34 cellular contexts compared by ENCODE assay signal in genomic region chr6:23969344-23969743, GRCh38.
DNase-seq lines count a peak whose midpoint lies in the region; ATAC-seq, FAIRE-seq and TF ChIP-seq lines count a peak whose summit lies in the region.
"Had no signal": no experiment of that assay in that cellular context is flagged by ENCODE, and none has a peak within 500 bp of the region (broad histone marks: within the 10 kb centered on the region; RNA-seq: fewer than 3 reads in every experiment).

No MANE protein-coding gene starts in this region.

- H3K4ac ChIP-seq in IMR-90 (ENCODE audit: low read depth, low read length) = no peak overlapping the region

- TF ChIP-seq CTCF in HepG2 (CRISPR knock-in tag; IDR thresholded peaks at IDR 0.05) (no peak), right lobe of liver (IDR thresholded peaks at IDR 0.05) (no peak), A549 (IDR thresholded peaks at IDR 0.05) (no peak), IMR-90 (conservative IDR thresholded peaks at IDR 0.05; ENCODE audit: low read depth, low read length) (no peak), K562 (IDR thresholded peaks at IDR 0.05 in 2 of 3, conservative IDR thresholded peaks at IDR 0.05 in 1 of 3; ENCODE audit: insufficient read depth in 2 of 3, low read depth in 1 of 3, low read length in 3 of 3) (no peak), adrenal gland (IDR thresholded peaks at IDR 0.05) (no peak)

- TF ChIP-seq POLR2A in HepG2 (IDR thresholded peaks at IDR 0.05; ENCODE audit: insufficient read depth in 1 of 2, low read depth in 2 of 2, low read length in 2 of 2) (no peak), right lobe of liver (IDR thresholded peaks at IDR 0.05) (no peak), A549 (IDR thresholded peaks at IDR 0.05; ENCODE audit: low read length) (no peak), IMR-90 (IDR thresholded peaks at IDR 0.05; ENCODE audit: low read depth, low read length) (no peak), K562 (conservative IDR thresholded peaks at IDR 0.05) (no peak), adrenal gland (IDR thresholded peaks at IDR 0.05) (no peak)

- H3K79me2 ChIP-seq in HepG2 (ENCODE audit: insufficient read depth, low read length) (no peaks in the 10 kb centered on the region), K562 (ENCODE audit: control insufficient read depth, insufficient read depth, low read length) (no peaks in the 10 kb centered on the region)

- no peaks in the 10 kb centered on the region for H3K4me1 ChIP-seq in HepG2 (ENCODE audit: insufficient read depth, low read length)
- no peaks in the 10 kb centered on the region for H3K4me1 ChIP-seq in right lobe of liver
- H3K4me1 ChIP-seq in A549 = no peaks in the 10 kb centered on the region
- no peaks in the 10 kb centered on the region for H3K4me1 ChIP-seq in IMR-90 (ENCODE audit: control insufficient read depth, insufficient read depth, low read length)
- no peaks in the 10 kb centered on the region for H3K4me1 ChIP-seq in K562 (replicated peaks in 1 of 2; ENCODE audit: control insufficient read depth in 2 of 2, insufficient read depth in 2 of 2, low read length in 2 of 2)
- no peaks in the 10 kb centered on the region for H3K4me1 ChIP-seq in adrenal gland (replicated peaks in 1 of 2)
- H3K4me1 ChIP-seq: BE2C; BLaER1; BLaER1 treated with 17β-estradiol and CSF1 and Interleukin-3, amounts not matched to agents 10 nM and 100 nM; Caco-2 had no signal

- TF ChIP-seq EP300 in HepG2 (IDR thresholded peaks at IDR 0.05; ENCODE audit: low read depth in 2 of 2, low read length in 2 of 2) (no peak), HepG2 (CRISPR knock-in tag; IDR thresholded peaks at IDR 0.05; ENCODE audit: borderline replicate concordance) (no peak), A549 (IDR thresholded peaks at IDR 0.05) (no peak), K562 (IDR thresholded peaks at IDR 0.05; ENCODE audit: low read length) (no peak)

- no peak overlapping the region for H2BK20ac ChIP-seq in IMR-90 (ENCODE audit: low read depth, low read length)

- no peak for DNase-seq in HepG2 (ENCODE audit: low spot score)
- DNase-seq in right lobe of liver = no peak
- DNase-seq in A549 (ENCODE audit: low read depth in 1 of 2, low spot score in 1 of 2) = no peak
- no peak for DNase-seq in IMR-90
- DNase-seq in K562 (ENCODE audit: extremely low read depth in 1 of 4, low spot score in 3 of 4) = no peak
- no peak for DNase-seq in adrenal gland
- no peak for DNase-seq in activated CD8-positive, alpha-beta memory T cell treated with anti-CD3 and anti-CD28 coated beads for 24 hours
- DNase-seq: 8988T; ACHN; AML-193; BE2C; C1 segment of cervical spinal cord; Caco-2; Calu3; CD4-positive, alpha-beta memory T cell; CD4-positive, alpha-beta T cell; CD4-positive, CD25-positive, alpha-beta regulatory T cell; CD8-positive, alpha-beta memory T cell; CD8-positive, alpha-beta T cell; COR-L47; DMS 273 treated with DMSO at 0.1 percent for 48 hours; DMS153; DMS53; DMS79; DMS79 treated with DMSO at 0.1 percent for 48 hours; DND-41; EL had no signal

- no peak overlapping the region for H3K4me2 ChIP-seq in HepG2 (ENCODE audit: low read depth, low read length)
- H3K4me2 ChIP-seq in A549 = no peak overlapping the region
- no peak overlapping the region for H3K4me2 ChIP-seq in IMR-90 (ENCODE audit: low read depth, low read length)
- H3K4me2 ChIP-seq in K562 (ENCODE audit: insufficient read depth, low read length) = no peak overlapping the region
- H3K4me2 ChIP-seq: BLaER1; BLaER1 treated with 17β-estradiol and CSF1 and Interleukin-3, amounts not matched to agents 10 nM and 100 nM had no signal

- no peak overlapping the region for H4K91ac ChIP-seq in IMR-90 (ENCODE audit: insufficient read depth, low read depth, low read length)

- H3K9me1 ChIP-seq in IMR-90 (ENCODE audit: insufficient read depth, low read length) (no peaks in the 10 kb centered on the region), K562 (ENCODE audit: control insufficient read depth, insufficient read depth, low read length) (no peaks in the 10 kb centered on the region)

- no peaks in the 10 kb centered on the region for H3K79me1 ChIP-seq in IMR-90 (ENCODE audit: low read depth in 1 of 2, low read length in 2 of 2)

- no peak overlapping the region for H3K56ac ChIP-seq in IMR-90 (ENCODE audit: extremely low read depth, insufficient read depth, low read length)

- no peak overlapping the region for H2BK15ac ChIP-seq in IMR-90 (ENCODE audit: low read depth, low read length)

- no peak overlapping the region for H3K14ac ChIP-seq in IMR-90 (replicated peaks; ENCODE audit: low read depth, low read length)

- in situ Hi-C loops in HepG2 (cut with HindIII; ENCODE audit: extremely low pct_ligation_motif_present, low pct_unique_long_range_greater_than_20kb) = no loop called here
- in situ Hi-C loops in IMR-90 (cut with MboI; ENCODE audit: low sequenced_read_pairs) = no loop called here
- in situ Hi-C loops in K562 (cut with MboI) = no loop called here

- H3K27me3 ChIP-seq in HepG2 (ENCODE audit: control insufficient read depth in 1 of 2, insufficient read depth in 2 of 2, low read length in 2 of 2) = no peaks in the 10 kb centered on the region
- no peaks in the 10 kb centered on the region for H3K27me3 ChIP-seq in right lobe of liver
- H3K27me3 ChIP-seq in IMR-90 (ENCODE audit: control insufficient read depth, insufficient read depth, low read length) = no peaks in the 10 kb centered on the region
- H3K27me3 ChIP-seq in K562 (ENCODE audit: control insufficient read depth in 2 of 2, insufficient read depth in 2 of 2, low read length in 2 of 2) = no peaks in the 10 kb centered on the region
- no peaks in the 10 kb centered on the region for H3K27me3 ChIP-seq in adrenal gland
- H3K27me3 ChIP-seq: BE2C; BLaER1; BLaER1 treated with 17β-estradiol and CSF1 and Interleukin-3, amounts not matched to agents 10 nM and 100 nM had no signal

- H2AFZ ChIP-seq in HepG2 (ENCODE audit: low read length) (no peak overlapping the region), IMR-90 (replicated peaks; ENCODE audit: low read length, poor library complexity) (no peak overlapping the region), K562 (ENCODE audit: low read depth, low read length) (no peak overlapping the region)

- no peak for ATAC-seq in HepG2
- ATAC-seq in right lobe of liver = no peak
- no peak for ATAC-seq in A549
- no peak for ATAC-seq in IMR-90 (ENCODE audit: low read depth)
- no peak for ATAC-seq in K562
- ATAC-seq in GM19452 (IDR thresholded peaks at IDR 0.05; ENCODE audit: unreplicated experiment) = no peak
- ATAC-seq: CD8-positive, alpha-beta T cell had no signal

- CTCF ChIA-PET in HepG2 (lab: Yijun Ruan, JAX; ENCODE audit: low intra/inter-chr PET ratio, low total read pairs) (no interaction called here), A549 (lab: Yijun Ruan, JAX) (no interaction called here), IMR-90 (lab: Yijun Ruan, JAX) (no interaction called here), K562 (lab: Yijun Ruan, JAX; ENCODE audit: low intra/inter-chr PET ratio) (no interaction called here)

- H3K9me3 ChIP-seq in HepG2 (ENCODE audit: low read length) = no peaks in the 10 kb centered on the region
- no peaks in the 10 kb centered on the region for H3K9me3 ChIP-seq in right lobe of liver
- H3K9me3 ChIP-seq in A549 = no peaks in the 10 kb centered on the region
- H3K9me3 ChIP-seq in IMR-90 (ENCODE audit: control insufficient read depth, insufficient read depth, low read length) = peaks cover 5% of the 10 kb centered on the region
- no peaks in the 10 kb centered on the region; the same call in 1 of the 2 replicates for H3K9me3 ChIP-seq in K562 (replicated peaks; ENCODE audit: control insufficient read depth, insufficient read depth, low read depth, low read length)
- no peaks in the 10 kb centered on the region for H3K9me3 ChIP-seq in adrenal gland (replicated peaks in 1 of 3)
- H3K9me3 ChIP-seq: BE2C; BLaER1; BLaER1 treated with 17β-estradiol and CSF1 and Interleukin-3, amounts not matched to agents 10 nM and 100 nM; Caco-2 had no signal

- BruUV-seq in HepG2 (replicated peaks; lab: Mats Ljungman, UMichigan) = no TSS peak
- no TSS peak for BruUV-seq in IMR-90 (replicated peaks; lab: Mats Ljungman, UMichigan)
- no TSS peak for BruUV-seq in K562 (replicated peaks; lab: Mats Ljungman, UMichigan)

- dilution Hi-C loops in IMR-90 (cut with HindIII; ENCODE audit: low sequenced_read_pairs, unreplicated experiment) = no loop called here

- TF ChIP-seq RAD21 in HepG2 (CRISPR knock-in tag; IDR thresholded peaks at IDR 0.05) = no peak
- no peak for TF ChIP-seq RAD21 in A549 (conservative IDR thresholded peaks at IDR 0.05 in 1 of 2, IDR thresholded peaks at IDR 0.05 in 1 of 2)
- TF ChIP-seq RAD21 in IMR-90 (IDR thresholded peaks at IDR 0.05; ENCODE audit: low read length) = no peak
- no peak for TF ChIP-seq RAD21 in K562 (CRISPR knock-in tag; conservative IDR thresholded peaks at IDR 0.05 in 1 of 2, IDR thresholded peaks at IDR 0.05 in 1 of 2)

- H2AK5ac ChIP-seq in IMR-90 (ENCODE audit: low read depth, low read length) = no peak overlapping the region

- no peak overlapping the region for H3K23ac ChIP-seq in IMR-90 (ENCODE audit: low read depth, low read length)

- H3K18ac ChIP-seq in IMR-90 (ENCODE audit: low read depth, low read length) = no peak overlapping the region

- no peak overlapping the region for H2BK120ac ChIP-seq in IMR-90 (ENCODE audit: low read depth, low read length)

- intact Hi-C loops in HepG2 (cut with micrococcal nuclease; ENCODE audit: unreplicated experiment) (no loop called here), right lobe of liver (cut with DNase I) (no loop called here), IMR-90 (cut with micrococcal nuclease) (no loop called here), K562 (cut with micrococcal nuclease) (no loop called here), adrenal gland (cut with DNase I) (no loop called here)

- no peak overlapping the region for H4K8ac ChIP-seq in IMR-90 (ENCODE audit: low read depth in 2 of 2, low read length in 2 of 2)

- H3K4me3 ChIP-seq in HepG2 (replicated peaks in 1 of 3; ENCODE audit: insufficient read depth in 1 of 3, low read depth in 2 of 3, low read length in 3 of 3) (no peak overlapping the region; a peak in 1 of 6 replicates), right lobe of liver (no peak overlapping the region), A549 (no peak overlapping the region), IMR-90 (ENCODE audit: insufficient read depth, low read depth, low read length) (no peak overlapping the region), K562 (no peak overlapping the region), adrenal gland (no peak overlapping the region)
- H3K4me3 ChIP-seq: BLaER1; BLaER1 treated with 17β-estradiol and CSF1 and Interleukin-3, amounts not matched to agents 10 nM and 100 nM had no signal

- no peak overlapping the region for H3K27ac ChIP-seq in HepG2 (ENCODE audit: extremely low read length, insufficient read depth, low read length)
- no peak overlapping the region for H3K27ac ChIP-seq in right lobe of liver
- H3K27ac ChIP-seq in A549 = no peak overlapping the region
- no peak overlapping the region for H3K27ac ChIP-seq in IMR-90 (ENCODE audit: insufficient read depth, low read length)
- H3K27ac ChIP-seq in K562 (ENCODE audit: extremely low read depth, low read depth, low read length) = no peak overlapping the region
- H3K27ac ChIP-seq in adrenal gland = no peak overlapping the region
- H3K27ac ChIP-seq: 22Rv1; BLaER1; BLaER1 treated with 17β-estradiol and CSF1 and Interleukin-3, amounts not matched to agents 10 nM and 100 nM; C4-2B had no signal

- POLR2A ChIA-PET in HepG2 (lab: Yijun Ruan, JAX) (no interaction called here), A549 (lab: Yijun Ruan, JAX) (no interaction called here), IMR-90 (lab: Charles Lee; ENCODE audit: unreplicated experiment) (no interaction called here), K562 (lab: Yijun Ruan, JAX) (no interaction called here)

- no peak overlapping the region for H2AK9ac ChIP-seq in IMR-90 (replicated peaks; ENCODE audit: low read depth, low read length, poor library complexity)

- H2BK5ac ChIP-seq in IMR-90 (ENCODE audit: low read depth, low read length, poor library complexity, severe bottlenecking) = no peak overlapping the region

- H3K9ac ChIP-seq in HepG2 (ENCODE audit: insufficient read depth, low read depth, low read length) = no peak overlapping the region
- no peak overlapping the region for H3K9ac ChIP-seq in IMR-90 (ENCODE audit: low read depth, low read length)
- no peak overlapping the region for H3K9ac ChIP-seq in K562 (ENCODE audit: insufficient read depth in 1 of 2, low read depth in 2 of 2, low read length in 2 of 2)
- H3K9ac ChIP-seq: BLaER1; BLaER1 treated with 17β-estradiol and CSF1 and Interleukin-3, amounts not matched to agents 10 nM and 100 nM had no signal

- H3K36me3 ChIP-seq in HepG2 (replicated peaks in 1 of 2; ENCODE audit: control insufficient read depth in 1 of 2, insufficient read depth in 2 of 2, low read length in 2 of 2) (no peaks in the 10 kb centered on the region), right lobe of liver (no peaks in the 10 kb centered on the region), IMR-90 (ENCODE audit: control insufficient read depth, insufficient read depth, low read length) (no peaks in the 10 kb centered on the region), K562 (ENCODE audit: control insufficient read depth, insufficient read depth, low read length) (no peaks in the 10 kb centered on the region), adrenal gland (replicated peaks in 1 of 2) (no peaks in the 10 kb centered on the region)
- H3K36me3 ChIP-seq: BE2C; BLaER1; BLaER1 treated with 17β-estradiol and CSF1 and Interleukin-3, amounts not matched to agents 10 nM and 100 nM had no signal

- 3% methylated on average over 1 of the region's 1 CpG for WGBS in HepG2 (ENCODE audit: low lambda C conversion rate)
- WGBS in right lobe of liver (ENCODE audit: insufficient coverage, low coverage, low lambda C conversion rate, missing lambda C conversion rate) = 46% methylated on average over 1 of the region's 1 CpG
- WGBS in A549 (ENCODE audit: missing lambda C conversion rate) = 3% methylated on average over 1 of the region's 1 CpG
- no CpG with 5 or more reads among the region's 1 CpG for WGBS in IMR-90 (ENCODE audit: extremely low coverage in 2 of 2, insufficient read length in 1 of 2), 2 experiments
- 0% methylated on average over 1 of the region's 1 CpG for WGBS in K562 (ENCODE audit: insufficient coverage, low coverage, missing lambda C conversion rate)
- 79 to 95% (median 82%) methylated on average over 1 of the region's 1 CpG for WGBS in adrenal gland, 4 donors

- FAIRE-seq in HepG2 (lab: Jason Lieb, UNC) = no peak
- no peak for FAIRE-seq in A549 (lab: Jason Lieb, UNC)
- FAIRE-seq in K562 (lab: Jason Lieb, UNC) = no peak
- FAIRE-seq: A204.1, D721Med had no signal

- H4K20me1 ChIP-seq in HepG2 (ENCODE audit: insufficient read depth, low read length) = no peaks in the 10 kb centered on the region
- H4K20me1 ChIP-seq in IMR-90 (ENCODE audit: insufficient read depth, low read length) = no peaks in the 10 kb centered on the region
- no peaks in the 10 kb centered on the region for H4K20me1 ChIP-seq in K562 (replicated peaks; ENCODE audit: control insufficient read depth, insufficient read depth, low read length)
- H4K20me1 ChIP-seq: BLaER1; BLaER1 treated with 17β-estradiol and CSF1 and Interleukin-3, amounts not matched to agents 10 nM and 100 nM had no signal

- no peak overlapping the region for H4K5ac ChIP-seq in IMR-90 (ENCODE audit: low read depth, low read length)

Comparison
In these comparisons a context has a peak if more than half of its experiments do, and no peak if none do; other contexts are left out.
1. Of the 241 proteins assayed by ChIP-seq in both HepG2 and K562: peak only in HepG2: none; only in K562: none; in both: MAFF and MAFK; in neither: 239.